In the genomic region with DNA sequence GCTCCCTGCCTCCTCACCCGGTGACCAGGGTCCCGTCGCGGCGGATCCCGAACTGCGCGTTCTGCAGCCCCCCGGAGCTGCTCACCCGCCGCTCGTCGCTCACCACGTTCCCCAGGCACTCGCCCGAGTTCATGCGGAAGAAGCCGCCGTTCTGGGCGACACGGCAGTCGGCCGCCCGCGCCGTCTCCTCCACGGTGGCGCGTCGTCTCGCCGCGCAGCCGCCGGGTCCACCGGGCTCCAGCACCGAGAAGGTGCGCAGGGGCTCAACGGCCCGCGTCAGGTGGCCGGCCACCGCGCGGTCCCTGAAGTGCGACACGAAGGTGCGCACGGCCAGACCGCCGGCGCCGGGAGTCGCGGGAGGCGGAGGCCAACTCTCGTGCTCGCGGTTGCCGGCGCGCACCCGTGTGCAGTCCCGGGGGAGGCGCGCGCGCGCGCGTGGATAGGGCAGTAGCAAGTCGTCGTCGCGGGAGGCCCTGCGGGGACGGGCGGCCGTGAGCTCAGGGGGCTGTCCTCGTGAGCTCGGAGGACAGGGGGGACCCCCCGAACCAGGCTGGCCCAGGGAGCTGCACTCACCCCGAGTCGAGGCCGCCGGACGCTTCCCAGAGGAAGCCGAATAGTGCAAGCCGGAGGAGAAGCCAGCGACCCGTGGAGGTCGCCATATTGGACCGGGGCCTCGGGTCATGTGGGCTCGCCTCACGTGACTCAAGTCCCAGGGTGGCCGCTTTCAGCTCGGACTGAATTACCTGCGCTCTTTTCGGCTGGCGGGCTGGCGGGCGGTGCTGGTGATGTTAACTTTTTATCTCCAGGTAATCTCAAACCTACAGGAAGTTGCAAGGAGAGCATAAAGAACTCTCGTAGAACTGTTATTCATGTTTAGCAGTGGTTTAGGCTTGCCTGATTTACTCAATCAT, we compare ENCODE assay signal across 8 cellular contexts. TPM values are rescaled to one million over a fixed set of nuclear protein-coding genes. Genes with fewer than 3 reads are reported as not detected.
A peak's percentile ranks its signal among the peaks of the same experiment; 100 is the strongest.
DNase-seq lines count a peak whose midpoint lies in the region; ATAC-seq and TF ChIP-seq lines count a peak whose summit lies in the region.

A gene with protein sequence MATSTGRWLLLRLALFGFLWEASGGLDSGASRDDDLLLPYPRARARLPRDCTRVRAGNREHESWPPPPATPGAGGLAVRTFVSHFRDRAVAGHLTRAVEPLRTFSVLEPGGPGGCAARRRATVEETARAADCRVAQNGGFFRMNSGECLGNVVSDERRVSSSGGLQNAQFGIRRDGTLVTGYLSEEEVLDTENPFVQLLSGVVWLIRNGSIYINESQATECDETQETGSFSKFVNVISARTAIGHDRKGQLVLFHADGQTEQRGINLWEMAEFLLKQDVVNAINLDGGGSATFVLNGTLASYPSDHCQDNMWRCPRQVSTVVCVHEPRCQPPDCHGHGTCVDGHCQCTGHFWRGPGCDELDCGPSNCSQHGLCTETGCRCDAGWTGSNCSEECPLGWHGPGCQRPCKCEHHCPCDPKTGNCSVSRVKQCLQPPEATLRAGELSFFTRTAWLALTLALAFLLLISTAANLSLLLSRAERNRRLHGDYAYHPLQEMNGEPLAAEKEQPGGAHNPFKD (minus strand): TSS at position 680 of the 911 bp plus-strand sequence. CDS start 21 bp downstream, at position 659.

- H3K27me3 Mint-ChIP-seq in activated T-helper 17 cell treated with anti-CD3 and anti-CD28 coated beads, Interleukin-2, amount 50 U/mL, for 72 hours: no peaks in the 10 kb centered on the region
- no peaks in the 10 kb centered on the region for H3K27me3 Mint-ChIP-seq in naive thymus-derived CD8-positive, alpha-beta T cell
- H3K27me3 Mint-ChIP-seq in stimulated activated memory B cell treated with anti-CD40 and anti-IgM and Interleukin-4, amounts not matched to agents 10 μg/mL and 1 μg/mL and 100 μg/mL, for 72 hours: no peaks in the 10 kb centered on the region

- DNase-seq in DMS53 treated with DMSO at 0.1 percent for 48 hours (lab: John Stamatoyannopoulos, UW; ENCODE audit: unreplicated experiment): peak; percentile 49
- DNase-seq in KBM-7: peak; percentile 79
- DNase-seq in RPMI8226: peak; percentile 91
- DNase-seq in fibroblast of mammary gland (ENCODE audit: low read depth): peak; percentile 81
- peak; percentile 75 to 92 (median 82) for DNase-seq in naive thymus-derived CD8-positive, alpha-beta T cell

- H3K9me3 Mint-ChIP-seq in activated T-helper 17 cell treated with anti-CD3 and anti-CD28 coated beads, Interleukin-2, amount 50 U/mL, for 72 hours: no peaks in the 10 kb centered on the region
- no peaks in the 10 kb centered on the region for H3K9me3 Mint-ChIP-seq in naive thymus-derived CD8-positive, alpha-beta T cell
- H3K9me3 Mint-ChIP-seq in stimulated activated memory B cell treated with anti-CD40 and anti-IgM and Interleukin-4, amounts not matched to agents 10 μg/mL and 1 μg/mL and 100 μg/mL, for 72 hours: no peaks in the 10 kb centered on the region

- peak within 1 kb of the TSS; percentile 70 for H3K4me3 ChIP-seq in fibroblast of mammary gland (ENCODE audit: control insufficient read depth, low read depth, low read length)

- H3K4me1 Mint-ChIP-seq in activated T-helper 17 cell treated with anti-CD3 and anti-CD28 coated beads, Interleukin-2, amount 50 U/mL, for 72 hours: peaks cover 6% of the 10 kb centered on the region
- H3K4me1 Mint-ChIP-seq in naive thymus-derived CD8-positive, alpha-beta T cell: peaks cover 14 to 27% (median 21%) of the 10 kb centered on the region in 4 donors
- peaks cover 34% of the 10 kb centered on the region for H3K4me1 Mint-ChIP-seq in stimulated activated memory B cell treated with anti-CD40 and anti-IgM and Interleukin-4, amounts not matched to agents 10 μg/mL and 1 μg/mL and 100 μg/mL, for 72 hours

- POLR2A ChIA-PET in naive thymus-derived CD8-positive, alpha-beta T cell (lab: Charles Lee): interaction anchor here (0.6 to 2.7 kb wide), 7 partner anchors 9 to 276 kb away, joined by 3 to 9 read pairs (median 4); a partner anchor contains a TSS

- in situ Hi-C loops in KBM-7 (cut with MboI; ENCODE audit: low pct_unique_long_range_greater_than_20kb, low sequenced_read_pairs): no loop called here

- TF ChIP-seq CTCF in fibroblast of mammary gland (conservative IDR thresholded peaks at IDR 0.05; ENCODE audit: control insufficient read depth, insufficient read depth, low read depth, low read length): no peak

- peak within 1 kb of the TSS; percentile 93 for H3K4me3 Mint-ChIP-seq in activated T-helper 17 cell treated with anti-CD3 and anti-CD28 coated beads, Interleukin-2, amount 50 U/mL, for 72 hours
- H3K4me3 Mint-ChIP-seq in naive thymus-derived CD8-positive, alpha-beta T cell: peak within 1 kb of the TSS; percentile 82 to 93 (median 89)
- peak within 1 kb of the TSS; percentile 75 for H3K4me3 Mint-ChIP-seq in stimulated activated memory B cell treated with anti-CD40 and anti-IgM and Interleukin-4, amounts not matched to agents 10 μg/mL and 1 μg/mL and 100 μg/mL, for 72 hours

- ATAC-seq in GM21619 (IDR thresholded peaks at IDR 0.05; ENCODE audit: unreplicated experiment): peak; percentile 93
- ATAC-seq in activated T-helper 17 cell treated with anti-CD3 and anti-CD28 coated beads, Interleukin-2, amount 50 U/mL, for 72 hours (replicated peaks): peak; percentile 97
- peak; percentile 91 to 92 for ATAC-seq in naive thymus-derived CD8-positive, alpha-beta T cell
- peak; percentile 94 for ATAC-seq in stimulated activated memory B cell treated with anti-CD40 and anti-IgM and Interleukin-4, amounts not matched to agents 10 μg/mL and 1 μg/mL and 100 μg/mL, for 72 hours

- H3K36me3 Mint-ChIP-seq in activated T-helper 17 cell treated with anti-CD3 and anti-CD28 coated beads, Interleukin-2, amount 50 U/mL, for 72 hours (ENCODE audit: low read depth): peaks cover 11% of the 10 kb centered on the region
- peaks cover 0 to 21% (median 0%) of the 10 kb centered on the region in 3 donors for H3K36me3 Mint-ChIP-seq in naive thymus-derived CD8-positive, alpha-beta T cell
- H3K36me3 Mint-ChIP-seq in stimulated activated memory B cell treated with anti-CD40 and anti-IgM and Interleukin-4, amounts not matched to agents 10 μg/mL and 1 μg/mL and 100 μg/mL, for 72 hours: peaks cover 16% of the 10 kb centered on the region

- H3K27ac Mint-ChIP-seq in activated T-helper 17 cell treated with anti-CD3 and anti-CD28 coated beads, Interleukin-2, amount 50 U/mL, for 72 hours: peak within 1 kb of the TSS; percentile 90
- H3K27ac Mint-ChIP-seq in naive thymus-derived CD8-positive, alpha-beta T cell: peak within 1 kb of the TSS; percentile 91 to 97 (median 94)
- peak within 1 kb of the TSS; percentile 82 for H3K27ac Mint-ChIP-seq in stimulated activated memory B cell treated with anti-CD40 and anti-IgM and Interleukin-4, amounts not matched to agents 10 μg/mL and 1 μg/mL and 100 μg/mL, for 72 hours

RNA-seq across cellular contexts. Expression of the gene that starts here (rescaled TPM):
- 10 to 100 TPM in 1 of 2 donors, 1 to 10 TPM in 1; 8.5 to 18.6 TPM for total RNA-seq in activated T-helper 17 cell treated with anti-CD3 and anti-CD28 coated beads, Interleukin-2, amount 50 U/mL, for 72 hours
- 10 to 100 TPM; 36.7 to 39.0 TPM for total RNA-seq in naive thymus-derived CD8-positive, alpha-beta T cell
- polyA plus RNA-seq in naive thymus-derived CD8-positive, alpha-beta T cell: 10 to 100 TPM; 24.8 to 34.1 (median 32.6) TPM

Comparison
In these comparisons a context has a peak if more than half of its experiments do, and no peak if none do; other contexts are left out.
1. Peak in every context shown above with its lines: DNase-seq, ATAC-seq and H3K4me3 ChIP-seq.